ENCODE assay signal across 10 cellular contexts in genomic region chr22:22752556-22753477, GRCh38.
A peak's percentile ranks its signal among the peaks of the same experiment; 100 is the strongest.
DNase-seq lines count a peak whose midpoint lies in the region; ATAC-seq, FAIRE-seq and TF ChIP-seq lines count a peak whose summit lies in the region.
"Had no signal": no experiment of that assay in that cellular context is flagged by ENCODE, and none has a peak within 500 bp of the region (broad histone marks: within the 10 kb centered on the region; RNA-seq: fewer than 3 reads in every experiment).

No MANE protein-coding gene starts in this region.

- CTCF ChIA-PET in activated CD8-positive, alpha-beta memory T cell treated with anti-CD3 and anti-CD28 coated beads, Interleukin-2, amount 10 ng/mL, durations not matched to agents 7 days and 5 days (lab: Charles Lee): interaction anchor here (0.7 to 4.4 kb wide), 50 partner anchors 9 to 394 kb away, joined by 3 to 76 read pairs (median 5); partner anchors contain the start of gene ZNF280B
- CTCF ChIA-PET in H1 (lab: Charles Lee; ENCODE audit: partially characterized antibody): interaction anchor here (1.1 to 2.0 kb wide), 6 partner anchors 12 to 368 kb away, joined by 3 to 8 read pairs (median 4); no protein-coding TSS in a partner anchor

- no peaks in the 10 kb centered on the region for H3K27me3 Mint-ChIP-seq in activated CD8-positive, alpha-beta memory T cell treated with anti-CD3 and anti-CD28 coated beads, Interleukin-2, amount 10 ng/mL, durations not matched to agents 7 days and 5 days

- H3K23me2 ChIP-seq in H1 (ENCODE audit: low read depth, low read length): no peaks in the 10 kb centered on the region

- no peak overlapping the region for H3K27ac ChIP-seq in H1 (ENCODE audit: low read depth, low read length)
- H3K27ac ChIP-seq: parathyroid adenoma, suprapubic skin had no signal

- no peaks in the 10 kb centered on the region for H3K36me3 ChIP-seq in H1 (ENCODE audit: control insufficient read depth in 2 of 4, insufficient read depth in 4 of 4, low read length in 3 of 4)
- H3K36me3 ChIP-seq: suprapubic skin had no signal

- H2BK15ac ChIP-seq in H1 (ENCODE audit: low read length): no peak overlapping the region

- WGBS in H1 (ENCODE audit: extremely low coverage in 1 of 2, insufficient coverage in 1 of 2, insufficient read length in 1 of 2, insufficient replicate concordance in 2 of 2, low coverage in 1 of 2, low lambda C conversion rate in 2 of 2, missing lambda C conversion rate in 1 of 2), 2 experiments: 77% methylated on average over 12 of the region's 12 CpGs; no CpG with 5 or more reads in 1 of the 2 experiments

- H3K56ac ChIP-seq in H1 (replicated peaks; ENCODE audit: insufficient read length, low read depth, low read length): no peak overlapping the region

- H3K4me2 ChIP-seq in H1 (ENCODE audit: insufficient read depth in 1 of 2, low read depth in 2 of 2, low read length in 2 of 2): no peak overlapping the region

- H4K91ac ChIP-seq in H1 (replicated peaks; ENCODE audit: insufficient read length, low read length): no peak overlapping the region

- no peak overlapping the region for H2AFZ ChIP-seq in H1 (ENCODE audit: low read length)
- H2AFZ ChIP-seq: parathyroid adenoma had no signal

- H4K5ac ChIP-seq in H1 (ENCODE audit: insufficient read length, low read depth, low read length): no peak overlapping the region

- no peak for TF ChIP-seq CTCF in H1 (IDR thresholded peaks at IDR 0.05; ENCODE audit: control extremely low read depth in 1 of 3, insufficient read depth in 1 of 3, low read depth in 1 of 3, low read length in 3 of 3)

- TF ChIP-seq RAD21 in H1 (IDR thresholded peaks at IDR 0.05 in 1 of 2, conservative IDR thresholded peaks at IDR 0.05 in 1 of 2; ENCODE audit: low read depth in 2 of 2, low read length in 2 of 2): no peak

- no peak overlapping the region for H3K4me3 Mint-ChIP-seq in activated CD8-positive, alpha-beta memory T cell treated with anti-CD3 and anti-CD28 coated beads, Interleukin-2, amount 10 ng/mL, durations not matched to agents 7 days and 5 days

- peaks cover 12 to 38% (median 26%) of the 10 kb centered on the region in 4 experiments for H3K27me3 ChIP-seq in H1 (replicated peaks in 1 of 4; ENCODE audit: control insufficient read depth in 3 of 4, extremely low read depth in 1 of 4, insufficient read depth in 3 of 4, low read length in 3 of 4)
- H3K27me3 ChIP-seq: suprapubic skin had no signal

- POLR2A ChIA-PET in H1 (lab: Charles Lee; ENCODE audit: partially characterized antibody): no interaction called here

- peak; percentile 18 for DNase-seq in activated CD8-positive, alpha-beta memory T cell treated with anti-CD3 and anti-CD28 coated beads, Interleukin-2, amount 10 ng/mL, durations not matched to agents 7 days and 5 days
- no peak for DNase-seq in activated CD8-positive, alpha-beta memory T cell treated with anti-CD3 and anti-CD28 coated beads, Interleukin-2, amount 50 U/mL, for 4 hours
- DNase-seq in NOMO-1 treated with DMSO at 0.1 percent for 48 hours (lab: John Stamatoyannopoulos, UW; ENCODE audit: unreplicated experiment) (peak; percentile 51), H1 (ENCODE audit: low read depth in 1 of 2, low spot score in 2 of 2) (peak in 1 of 2 experiments; percentile 38), skeletal muscle cell (ENCODE audit: low read depth) (peak; percentile 77), NCI-H774 (lab: John Stamatoyannopoulos, UW) (no peak), NCI-H2081 (lab: John Stamatoyannopoulos, UW) (no peak)
- no peak for DNase-seq in effector CD8-positive, alpha-beta T cell (lab: John Stamatoyannopoulos, UW)

- no peak for ATAC-seq in activated CD8-positive, alpha-beta memory T cell treated with anti-CD3 and anti-CD28 coated beads, Interleukin-2, amount 10 ng/mL, durations not matched to agents 7 days and 5 days

- no peak overlapping the region for H3K4me3 ChIP-seq in H1 (ENCODE audit: extremely low read depth in 1 of 4, insufficient read depth in 2 of 4, low read depth in 3 of 4, low read length in 4 of 4)
- no peak overlapping the region for H3K4me3 ChIP-seq in skeletal muscle cell (ENCODE audit: low read depth, low read length)
- H3K4me3 ChIP-seq: suprapubic skin had no signal

- H3K27ac Mint-ChIP-seq in activated CD8-positive, alpha-beta memory T cell treated with anti-CD3 and anti-CD28 coated beads, Interleukin-2, amount 10 ng/mL, durations not matched to agents 7 days and 5 days: no peak overlapping the region

- H4K8ac ChIP-seq in H1 (ENCODE audit: extremely low read depth, insufficient read depth, low read length): peak overlapping the region; percentile 18; the same call in 1 of the 2 replicates

- H3K36me3 Mint-ChIP-seq in activated CD8-positive, alpha-beta memory T cell treated with anti-CD3 and anti-CD28 coated beads, Interleukin-2, amount 10 ng/mL, durations not matched to agents 7 days and 5 days: no peaks in the 10 kb centered on the region

- no peak overlapping the region for H2BK120ac ChIP-seq in H1 (replicated peaks; ENCODE audit: low read depth, low read length)

- no peaks in the 10 kb centered on the region; the same call in 1 of the 2 replicates for H3K79me1 ChIP-seq in H1 (ENCODE audit: low read depth, low read length)

- H2AK5ac ChIP-seq in H1 (ENCODE audit: low read depth, low read length): no peak overlapping the region

- H3K9ac ChIP-seq in H1 (replicated peaks in 1 of 4; ENCODE audit: extremely low read depth in 1 of 4, low read depth in 3 of 4, low read length in 3 of 4): no peak overlapping the region
- H3K9ac ChIP-seq: parathyroid adenoma had no signal

- no peak overlapping the region for H3K18ac ChIP-seq in H1 (ENCODE audit: extremely low read depth, low read length)

- TF ChIP-seq EP300 in H1 (IDR thresholded peaks at IDR 0.05; ENCODE audit: borderline replicate concordance in 1 of 2, low read depth in 2 of 2, low read length in 2 of 2): no peak

- H3K4me1 Mint-ChIP-seq in activated CD8-positive, alpha-beta memory T cell treated with anti-CD3 and anti-CD28 coated beads, Interleukin-2, amount 10 ng/mL, durations not matched to agents 7 days and 5 days: peaks cover 20% of the 10 kb centered on the region

- H3K79me2 ChIP-seq in H1 (ENCODE audit: control insufficient read depth in 1 of 2, insufficient read depth in 2 of 2, low read length in 2 of 2): no peaks in the 10 kb centered on the region
- H3K79me2 ChIP-seq: parathyroid adenoma had no signal

- no peak overlapping the region for H2BK5ac ChIP-seq in H1 (ENCODE audit: low read depth, low read length)

- no peak overlapping the region for H2BK20ac ChIP-seq in H1 (ENCODE audit: low read length)

- H3K9me3 Mint-ChIP-seq in activated CD8-positive, alpha-beta memory T cell treated with anti-CD3 and anti-CD28 coated beads, Interleukin-2, amount 10 ng/mL, durations not matched to agents 7 days and 5 days (ENCODE audit: low read depth): no peaks in the 10 kb centered on the region

- no peak overlapping the region for H2BK12ac ChIP-seq in H1 (ENCODE audit: low read depth, low read length)

- no peak overlapping the region for H3K23ac ChIP-seq in H1 (ENCODE audit: insufficient read length)

- no peaks in the 10 kb centered on the region for H3K4me1 ChIP-seq in H1 (replicated peaks in 1 of 4; ENCODE audit: control insufficient read depth in 3 of 4, insufficient read depth in 4 of 4, low read length in 3 of 4)
- H3K4me1 ChIP-seq: parathyroid adenoma had no signal

- H3K4ac ChIP-seq in H1 (replicated peaks; ENCODE audit: insufficient read length, low read depth, low read length): no peak overlapping the region

- peaks cover 0 to 1% of the 10 kb centered on the region in 2 experiments for H4K20me1 ChIP-seq in H1 (replicated peaks in 1 of 2; ENCODE audit: control insufficient read depth in 1 of 2, insufficient read depth in 2 of 2, low read length in 2 of 2)

- TF ChIP-seq POLR2A in H1 (IDR thresholded peaks at IDR 0.05; ENCODE audit: control extremely low read depth in 1 of 2, low read depth in 2 of 2, low read length in 2 of 2): no peak

- no peak overlapping the region for H3K14ac ChIP-seq in H1 (ENCODE audit: insufficient read length)

- H3K9me3 ChIP-seq in H1 (ENCODE audit: insufficient read depth in 2 of 2, low read depth in 1 of 2, low read length in 1 of 2): peaks cover 24 to 54% of the 10 kb centered on the region in 2 experiments
- H3K9me3 ChIP-seq: suprapubic skin had no signal

- FAIRE-seq in H1 (lab: Jason Lieb, UNC): no peak

TF ChIP-seq in H1, 55 proteins besides CTCF, POLR2A, EP300 and RAD21 (continues in another document):
- TF ChIP-seq SIN3A (conservative IDR thresholded peaks at IDR 0.05 in 1 of 2, IDR thresholded peaks at IDR 0.05 in 1 of 2; ENCODE audit: low read depth in 1 of 2, low read length in 2 of 2) (no peak), SP4 (IDR thresholded peaks at IDR 0.05; ENCODE audit: low read length) (no peak), GABPA (IDR thresholded peaks at IDR 0.05; ENCODE audit: borderline replicate concordance, insufficient read depth, low read length) (no peak), NANOG (IDR thresholded peaks at IDR 0.05; ENCODE audit: insufficient read depth, low read depth, low read length, poor library complexity, severe bottlenecking) (no peak), BACH1 (IDR thresholded peaks at IDR 0.05; ENCODE audit: low read length) (no peak), JUND (IDR thresholded peaks at IDR 0.05; ENCODE audit: low read length) (no peak), POLR2AphosphoS5 (IDR thresholded peaks at IDR 0.05; ENCODE audit: low read depth, low read length) (no peak), CBX8 (IDR thresholded peaks at IDR 0.05; ENCODE audit: borderline replicate concordance, low read depth, low read length) (no peak), RXRA (IDR thresholded peaks at IDR 0.05; ENCODE audit: insufficient read depth, low read depth, low read length) (no peak)
- TF ChIP-seq, protein P1, sequence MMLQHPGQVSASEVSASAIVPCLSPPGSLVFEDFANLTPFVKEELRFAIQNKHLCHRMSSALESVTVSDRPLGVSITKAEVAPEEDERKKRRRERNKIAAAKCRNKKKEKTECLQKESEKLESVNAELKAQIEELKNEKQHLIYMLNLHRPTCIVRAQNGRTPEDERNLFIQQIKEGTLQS (IDR thresholded peaks at IDR 0.05; ENCODE audit: insufficient read depth, low read depth, low read length): no peak

Comparison
In these comparisons a context has a peak if more than half of its experiments do, and no peak if none do; other contexts are left out.
1. DNase-seq: peak in activated CD8-positive, alpha-beta memory T cell treated with anti-CD3 and anti-CD28 coated beads, Interleukin-2, amount 10 ng/mL, durations not matched to agents 7 days and 5 days (single experiment), NOMO-1 treated with DMSO at 0.1 percent for 48 hours (single experiment) and skeletal muscle cell (single experiment); none in activated CD8-positive, alpha-beta memory T cell treated with anti-CD3 and anti-CD28 coated beads, Interleukin-2, amount 50 U/mL, for 4 hours (single experiment), NCI-H774 (single experiment), effector CD8-positive, alpha-beta T cell (single experiment) and NCI-H2081 (0 of 2).